Comparison of ENCODE assay signal across 23 cellular contexts in the genomic region with DNA sequence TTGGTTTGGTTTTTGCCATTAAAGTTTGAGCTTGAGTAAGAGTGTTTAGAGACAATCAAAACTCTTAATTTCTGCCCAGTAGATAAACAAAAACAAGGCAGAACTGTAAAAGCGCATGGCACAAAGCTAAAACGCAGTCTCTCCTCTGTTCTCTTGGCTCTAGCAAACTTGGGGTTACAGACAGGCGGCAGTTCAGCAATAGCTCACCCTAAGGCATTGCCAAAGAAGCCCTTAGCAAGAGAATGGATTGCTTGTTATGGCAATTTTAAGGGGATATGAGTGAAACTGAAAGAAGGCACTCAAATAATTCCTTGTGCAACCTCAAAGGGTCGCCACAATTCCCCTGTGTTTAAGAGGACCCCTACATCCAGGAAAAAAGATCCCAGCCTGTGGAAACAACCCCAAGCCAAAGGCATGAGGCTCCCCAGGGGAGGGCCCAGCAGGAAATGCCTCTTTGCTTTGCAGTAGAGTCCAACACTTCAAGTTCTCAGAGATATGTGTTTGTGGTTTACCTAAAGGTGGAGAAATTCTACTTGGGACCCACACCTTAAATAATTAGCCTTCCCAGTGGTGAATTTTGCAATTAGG.
"Had no signal": no experiment of that assay in that cellular context is flagged by ENCODE, and none has a peak within 500 bp of the region (broad histone marks: within the 10 kb centered on the region; RNA-seq: fewer than 3 reads in every experiment).

No MANE protein-coding gene starts in this region.

- H3K36me3 Mint-ChIP-seq: activated naive CD8-positive, alpha-beta T cell treated with anti-CD3 and anti-CD28 coated beads, Interleukin-2, amount 10 ng/mL, durations not matched to agents 7 days and 5 days had no signal

- H3K9me3 ChIP-seq: adrenal gland, SJSA1 had no signal

- H3K4me2 ChIP-seq: KMS-11 had no signal

- H3K27me3 ChIP-seq: adrenal gland, SJSA1 had no signal

- H3K36me3 ChIP-seq: adrenal gland, SJSA1 had no signal

- H3K4me3 Mint-ChIP-seq: activated CD8-positive, alpha-beta T cell treated with anti-CD3 and anti-CD28 coated beads, Interleukin-2, amount 10 ng/mL, durations not matched to agents 7 days and 5 days; activated naive CD8-positive, alpha-beta T cell treated with anti-CD3 and anti-CD28 coated beads, Interleukin-2, amount 10 ng/mL, durations not matched to agents 7 days and 5 days; activated T-helper 17 cell treated with anti-CD3 and anti-CD28 coated beads, Interleukin-2, amount 50 U/mL, for 72 hours; T-helper 1 cell treated with Interleukin-12 subunit alpha and Interleukin-12 subunit beta and Interleukin-4 antibody, amounts not matched to agents 30 μg/mL and 1 μg/mL, for 36 hours had no signal

- ATAC-seq: activated CD8-positive, alpha-beta T cell treated with anti-CD3 and anti-CD28 coated beads, Interleukin-2, amount 10 ng/mL, durations not matched to agents 7 days and 5 days; activated T-helper 17 cell treated with anti-CD3 and anti-CD28 coated beads, Interleukin-2, amount 50 U/mL, for 72 hours; PC-3; SK-N-SH treated with all-trans-retinoic acid at 6 μM for 48 hours had no signal

- H3K4me1 Mint-ChIP-seq: activated naive CD8-positive, alpha-beta T cell treated with anti-CD3 and anti-CD28 coated beads, Interleukin-2, amount 10 ng/mL, durations not matched to agents 7 days and 5 days; activated T-helper 17 cell treated with anti-CD3 and anti-CD28 coated beads, Interleukin-2, amount 50 U/mL, for 72 hours had no signal

- H3K27ac ChIP-seq: adrenal gland, KMS-11, SJSA1 had no signal

- H3K4me1 ChIP-seq: adrenal gland, SJSA1 had no signal

- H3K9me3 Mint-ChIP-seq: activated naive CD8-positive, alpha-beta T cell treated with anti-CD3 and anti-CD28 coated beads, Interleukin-2, amount 10 ng/mL, durations not matched to agents 7 days and 5 days; activated T-helper 17 cell treated with anti-CD3 and anti-CD28 coated beads, Interleukin-2, amount 50 U/mL, for 72 hours had no signal

- H3K4me3 ChIP-seq: adrenal gland, SJSA1 had no signal

- H3K27ac Mint-ChIP-seq: activated CD8-positive, alpha-beta T cell treated with anti-CD3 and anti-CD28 coated beads, Interleukin-2, amount 10 ng/mL, durations not matched to agents 7 days and 5 days; activated naive CD8-positive, alpha-beta T cell treated with anti-CD3 and anti-CD28 coated beads, Interleukin-2, amount 10 ng/mL, durations not matched to agents 7 days and 5 days; activated T-helper 17 cell treated with anti-CD3 and anti-CD28 coated beads, Interleukin-2, amount 50 U/mL, for 72 hours; T-helper 1 cell treated with Interleukin-12 subunit alpha and Interleukin-12 subunit beta and Interleukin-4 antibody, amounts not matched to agents 30 μg/mL and 1 μg/mL, for 36 hours had no signal

- H3K9ac ChIP-seq: KMS-11 had no signal

- H3K27me3 Mint-ChIP-seq: activated naive CD8-positive, alpha-beta T cell treated with anti-CD3 and anti-CD28 coated beads, Interleukin-2, amount 10 ng/mL, durations not matched to agents 7 days and 5 days; activated T-helper 17 cell treated with anti-CD3 and anti-CD28 coated beads, Interleukin-2, amount 50 U/mL, for 72 hours had no signal

- DNase-seq: activated CD4-positive, alpha-beta T cell treated with anti-CD3 and anti-CD28 coated beads for 48 hours; activated CD4-positive, alpha-beta T cell treated with anti-CD3 and anti-CD28 coated beads, Interleukin-2, amount 50 U/mL, for 4 hours; activated CD4-positive, CD25-positive, alpha-beta regulatory T cell treated with anti-CD3 and anti-CD28 coated beads, Interleukin-2, amount 50 U/mL, for 72 hours; activated CD8-positive, alpha-beta memory T cell treated with anti-CD3 and anti-CD28 coated beads, Interleukin-2, amount 50 U/mL, for 48 hours; activated CD8-positive, alpha-beta T cell treated with anti-CD3 and anti-CD28 coated beads, Interleukin-2, amount 10 ng/mL, durations not matched to agents 7 days and 5 days; activated naive CD4-positive, alpha-beta T cell treated with anti-CD3 and anti-CD28 coated beads, Interleukin-2, amount 50 U/mL, for 16 hours; activated naive CD8-positive, alpha-beta T cell treated with anti-CD3 and anti-CD28 coated beads, Interleukin-2, amount 10 ng/mL, durations not matched to agents 7 days and 5 days; activated T-cell treated with anti-CD3 and anti-CD28 coated beads, Interleukin-2, amount 50 U/mL, for 1 hour; adrenal gland; anterior cingulate cortex; NCI-H1092; NCI-H1417; NCI-H1930; NCI-H2171; NCI-H2227 treated with DMSO at 0.1 percent for 48 hours; NCI-H524; PC-3; SHP77 had no signal
